9 cellular contexts compared by ENCODE assay signal in the genomic region with DNA sequence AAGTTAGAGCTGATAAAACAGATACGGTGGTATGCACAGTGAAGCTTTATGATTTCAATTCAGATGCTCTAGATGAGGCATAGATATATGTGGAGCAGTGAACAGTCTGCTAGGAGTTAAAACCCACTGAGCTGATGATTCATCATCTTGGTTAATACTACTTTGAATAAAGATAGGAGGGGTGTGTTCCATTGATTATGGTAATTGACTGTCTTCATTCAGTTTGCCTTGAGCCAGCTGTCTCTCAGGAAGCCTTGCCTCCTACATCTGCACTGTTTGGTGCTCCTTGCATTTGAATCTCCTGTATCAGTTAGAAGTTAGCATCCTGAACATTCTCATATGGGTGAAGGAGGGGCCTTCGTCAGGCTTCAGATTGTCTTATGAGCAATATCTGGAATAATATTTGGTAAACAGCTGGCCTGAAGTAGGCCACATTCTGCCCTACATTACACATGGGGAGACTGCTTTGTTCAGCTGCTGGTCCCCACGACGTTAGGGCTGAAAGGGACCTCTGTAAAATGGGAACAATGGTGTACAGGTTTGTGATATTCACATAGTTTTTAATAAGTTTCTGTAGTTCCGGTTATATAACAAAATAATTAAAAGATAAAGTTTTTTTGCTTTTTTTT. TPM values are rescaled to one million over a fixed set of nuclear protein-coding genes. Genes with fewer than 3 reads are reported as not detected.
DNase-seq lines count a peak whose midpoint lies in the region; ATAC-seq and TF ChIP-seq lines count a peak whose summit lies in the region.
"Had no signal": no experiment of that assay in that cellular context is flagged by ENCODE, and none has a peak within 500 bp of the region (broad histone marks: within the 10 kb centered on the region; RNA-seq: fewer than 3 reads in every experiment).

No MANE protein-coding gene starts in this region.

- CTCF ChIA-PET in activated CD4-positive, alpha-beta T cell treated with anti-CD3 and anti-CD28 coated beads, Interleukin-2, amount 10 ng/mL, durations not matched to agents 7 days and 5 days (lab: Charles Lee): interaction anchor here (1.0 to 1.8 kb wide), 3 partner anchors 14 to 22 kb away, joined by 3 to 6 read pairs (median 4); partner anchors contain the start of gene MAP4K4
- CTCF ChIA-PET in RWPE1 (lab: Yijun Ruan, JAX): interaction anchor here (0.6 to 1.1 kb wide), 2 partner anchors 49 to 170 kb away, joined by 3 to 4 read pairs; no protein-coding TSS in a partner anchor

- H3K4me3 ChIP-seq in fibroblast of mammary gland (ENCODE audit: control insufficient read depth, low read depth, low read length): no peak overlapping the region
- no peak overlapping the region for H3K4me3 ChIP-seq in lower leg skin (ENCODE audit: low read depth, poor library complexity, severe bottlenecking)

- no peaks in the 10 kb centered on the region for H3K27me3 Mint-ChIP-seq in activated CD4-positive, alpha-beta T cell treated with anti-CD3 and anti-CD28 coated beads, Interleukin-2, amount 10 ng/mL, durations not matched to agents 7 days and 5 days
- no peaks in the 10 kb centered on the region for H3K27me3 Mint-ChIP-seq in stimulated activated naive CD8-positive, alpha-beta T cell treated with anti-CD3 and anti-CD28 coated beads, Interleukin-15, Interleukin-2, amounts not matched to agents 100 ng/mL and 50 ng/mL, for 24 hours

- H3K4me1 Mint-ChIP-seq in activated CD4-positive, alpha-beta T cell treated with anti-CD3 and anti-CD28 coated beads, Interleukin-2, amount 10 ng/mL, durations not matched to agents 7 days and 5 days: peaks cover 63% of the 10 kb centered on the region
- peaks cover 86% of the 10 kb centered on the region for H3K4me1 Mint-ChIP-seq in stimulated activated naive CD8-positive, alpha-beta T cell treated with anti-CD3 and anti-CD28 coated beads, Interleukin-15, Interleukin-2, amounts not matched to agents 100 ng/mL and 50 ng/mL, for 24 hours (ENCODE audit: low read depth)

- no peak for DNase-seq in activated CD4-positive, alpha-beta T cell treated with anti-CD3 and anti-CD28 coated beads, Interleukin-2, amount 10 ng/mL, durations not matched to agents 7 days and 5 days
- no peak for DNase-seq in activated CD4-positive, alpha-beta T cell treated with anti-CD3 and anti-CD28 coated beads for 48 hours
- DNase-seq in RWPE1 (ENCODE audit: low spot score): peak; percentile 16
- peak; percentile 58 for DNase-seq in fibroblast of mammary gland (ENCODE audit: low read depth)
- no peak for DNase-seq in lower leg skin (ENCODE audit: low spot score in 2 of 2)
- no peak for DNase-seq in NCI-H2227 (lab: John Stamatoyannopoulos, UW; ENCODE audit: unreplicated experiment)
- DNase-seq: COR-L47 had no signal

- no peak overlapping the region for H3K27ac ChIP-seq in RWPE1

- ATAC-seq in GM18868 (IDR thresholded peaks at IDR 0.05; ENCODE audit: unreplicated experiment): no peak

- peaks cover 39% of the 10 kb centered on the region for H3K36me3 Mint-ChIP-seq in activated CD4-positive, alpha-beta T cell treated with anti-CD3 and anti-CD28 coated beads, Interleukin-2, amount 10 ng/mL, durations not matched to agents 7 days and 5 days (ENCODE audit: low read depth)
- peaks cover 13% of the 10 kb centered on the region for H3K36me3 Mint-ChIP-seq in stimulated activated naive CD8-positive, alpha-beta T cell treated with anti-CD3 and anti-CD28 coated beads, Interleukin-15, Interleukin-2, amounts not matched to agents 100 ng/mL and 50 ng/mL, for 24 hours (ENCODE audit: low read depth)

- peak overlapping the region; percentile 5 for H3K27ac Mint-ChIP-seq in activated CD4-positive, alpha-beta T cell treated with anti-CD3 and anti-CD28 coated beads, Interleukin-2, amount 10 ng/mL, durations not matched to agents 7 days and 5 days
- no peak overlapping the region for H3K27ac Mint-ChIP-seq in stimulated activated naive CD8-positive, alpha-beta T cell treated with anti-CD3 and anti-CD28 coated beads, Interleukin-15, Interleukin-2, amounts not matched to agents 100 ng/mL and 50 ng/mL, for 24 hours

- no peak for TF ChIP-seq CTCF in RWPE1 (conservative IDR thresholded peaks at IDR 0.05; ENCODE audit: low read depth)
- TF ChIP-seq CTCF in fibroblast of mammary gland (conservative IDR thresholded peaks at IDR 0.05; ENCODE audit: control insufficient read depth, insufficient read depth, low read depth, low read length): no peak
- no peak for TF ChIP-seq CTCF in lower leg skin (IDR thresholded peaks at IDR 0.05)

- H3K4me3 Mint-ChIP-seq in activated CD4-positive, alpha-beta T cell treated with anti-CD3 and anti-CD28 coated beads, Interleukin-2, amount 10 ng/mL, durations not matched to agents 7 days and 5 days: peak overlapping the region; percentile 0
- H3K4me3 Mint-ChIP-seq in stimulated activated naive CD8-positive, alpha-beta T cell treated with anti-CD3 and anti-CD28 coated beads, Interleukin-15, Interleukin-2, amounts not matched to agents 100 ng/mL and 50 ng/mL, for 24 hours: peak overlapping the region; percentile 10

- intact Hi-C loops in lower leg skin (cut with DNase I; ENCODE audit: low total_unique reads): no loop called here

- no peaks in the 10 kb centered on the region for H3K9me3 Mint-ChIP-seq in activated CD4-positive, alpha-beta T cell treated with anti-CD3 and anti-CD28 coated beads, Interleukin-2, amount 10 ng/mL, durations not matched to agents 7 days and 5 days
- H3K9me3 Mint-ChIP-seq in stimulated activated naive CD8-positive, alpha-beta T cell treated with anti-CD3 and anti-CD28 coated beads, Interleukin-15, Interleukin-2, amounts not matched to agents 100 ng/mL and 50 ng/mL, for 24 hours: no peaks in the 10 kb centered on the region

- POLR2A ChIA-PET in activated CD4-positive, alpha-beta T cell treated with anti-CD3 and anti-CD28 coated beads, Interleukin-2, amount 10 ng/mL, durations not matched to agents 7 days and 5 days (lab: Charles Lee): no interaction called here
- POLR2A ChIA-PET in RWPE1 (lab: Yijun Ruan, JAX; ENCODE audit: low non-redundant PET): no interaction called here

- TF ChIP-seq POLR2A in lower leg skin (IDR thresholded peaks at IDR 0.05): no peak

- 32 to 35% methylated on average over 5 of the region's 5 CpGs for WGBS in lower leg skin, 2 donors

RNA-seq across cellular contexts. Expression of gene MAP4K4, which starts 13.3 kb away (rescaled TPM):
- total RNA-seq in activated CD4-positive, alpha-beta T cell treated with anti-CD3 and anti-CD28 coated beads, Interleukin-2, amount 10 ng/mL, durations not matched to agents 7 days and 5 days: 100 to 1,000 TPM; 129 to 142 TPM
- 10 to 100 TPM; 25.7 to 42.3 (median 29.8) TPM for total RNA-seq in lower leg skin

Comparison
In these comparisons a context has a peak if more than half of its experiments do, and no peak if none do; other contexts are left out.
1. DNase-seq: peak in RWPE1 (single experiment) and fibroblast of mammary gland (single experiment); none in activated CD4-positive, alpha-beta T cell treated with anti-CD3 and anti-CD28 coated beads, Interleukin-2, amount 10 ng/mL, durations not matched to agents 7 days and 5 days (single experiment), activated CD4-positive, alpha-beta T cell treated with anti-CD3 and anti-CD28 coated beads for 48 hours (single experiment), lower leg skin (0 of 2) and NCI-H2227 (single experiment).